Comparison of ENCODE assay signal across 22 cellular contexts in genomic region chr9:38298503-38298902, GRCh38.
"Had no signal": no experiment of that assay in that cellular context is flagged by ENCODE, and none has a peak within 500 bp of the region (broad histone marks: within the 10 kb centered on the region; RNA-seq: fewer than 3 reads in every experiment).

No MANE protein-coding gene starts in this region.

- H3K4me3 ChIP-seq: dorsolateral prefrontal cortex, lung, prostate gland, sigmoid colon, testis, upper lobe of left lung had no signal

- H3K27me3 Mint-ChIP-seq: activated CD4-positive, alpha-beta T cell treated with anti-CD3 and anti-CD28 coated beads, Interleukin-2, amount 10 ng/mL, durations not matched to agents 7 days and 5 days; activated T-cell treated with anti-CD3 and anti-CD28 coated beads, Interleukin-2, amount 50 U/mL, for 24 hours had no signal

- H3K27ac ChIP-seq: brain microvascular endothelial cell, prostate gland, sigmoid colon, testis, upper lobe of left lung had no signal

- H3K4me1 Mint-ChIP-seq: activated CD4-positive, alpha-beta T cell treated with anti-CD3 and anti-CD28 coated beads, Interleukin-2, amount 10 ng/mL, durations not matched to agents 7 days and 5 days; activated naive CD8-positive, alpha-beta T cell treated with anti-CD3 and anti-CD28 coated beads, Interleukin-2, amount 10 ng/mL, durations not matched to agents 7 days and 5 days; immature natural killer cell; stimulated activated effector memory CD8-positive, alpha-beta T cell treated with anti-CD3 and anti-CD28 coated beads, Interleukin-12 subunit alpha, Interleukin-12 subunit beta, amount 100 ng/mL, for 72 hours had no signal

- H3K27ac Mint-ChIP-seq: activated CD4-positive, alpha-beta T cell treated with anti-CD3 and anti-CD28 coated beads, Interleukin-2, amount 10 ng/mL, durations not matched to agents 7 days and 5 days; activated CD8-positive, alpha-beta T cell treated with anti-CD3 and anti-CD28 coated beads, Interleukin-2, amount 10 ng/mL, durations not matched to agents 7 days and 5 days; activated naive CD8-positive, alpha-beta T cell treated with anti-CD3 and anti-CD28 coated beads, Interleukin-2, amount 10 ng/mL, durations not matched to agents 7 days and 5 days; activated T-cell treated with anti-CD3 and anti-CD28 coated beads, Interleukin-2, amount 50 U/mL, for 24 hours; activated T-helper 2 cell treated with anti-CD3 and anti-CD28 coated beads, Interferon-gamma antibody, Interleukin-2, Interleukin-4, amounts not matched to agents 10 μg/mL and 5 μg/mL and 100 μg/mL, durations not matched to agents 14 hours and 24 hours and 36 hours; immature natural killer cell; stimulated activated effector memory CD8-positive, alpha-beta T cell treated with anti-CD3 and anti-CD28 coated beads, Interleukin-12 subunit alpha, Interleukin-12 subunit beta, amount 100 ng/mL, for 72 hours had no signal

- DNase-seq: activated CD4-positive, alpha-beta T cell treated with anti-CD3 and anti-CD28 coated beads, Interleukin-2, amount 10 ng/mL, durations not matched to agents 7 days and 5 days; activated CD8-positive, alpha-beta T cell treated with anti-CD3 and anti-CD28 coated beads, Interleukin-2, amount 10 ng/mL, durations not matched to agents 7 days and 5 days; activated naive CD4-positive, alpha-beta T cell treated with Interleukin-2 at 50 U/mL for 16 hours; activated naive CD8-positive, alpha-beta T cell treated with anti-CD3 and anti-CD28 coated beads, Interleukin-2, amount 10 ng/mL, durations not matched to agents 7 days and 5 days; activated T-cell treated with anti-CD3 and anti-CD28 coated beads, Interleukin-2, amount 50 U/mL, for 24 hours; brain microvascular endothelial cell; central memory CD4-positive, alpha-beta T cell; erythroblast; immature natural killer cell; left colon; occipital lobe; sigmoid colon; stimulated activated CD4-positive, alpha-beta T cell treated with anti-CD3 and anti-CD28 coated beads, Interleukin-4, amount 100 ng/mL, for 24 hours; T1000; testis; upper lobe of left lung had no signal

- H3K9me3 Mint-ChIP-seq: activated CD4-positive, alpha-beta T cell treated with anti-CD3 and anti-CD28 coated beads, Interleukin-2, amount 10 ng/mL, durations not matched to agents 7 days and 5 days; activated naive CD8-positive, alpha-beta T cell treated with anti-CD3 and anti-CD28 coated beads, Interleukin-2, amount 10 ng/mL, durations not matched to agents 7 days and 5 days; activated T-cell treated with anti-CD3 and anti-CD28 coated beads, Interleukin-2, amount 50 U/mL, for 24 hours; activated T-helper 2 cell treated with anti-CD3 and anti-CD28 coated beads, Interferon-gamma antibody, Interleukin-2, Interleukin-4, amounts not matched to agents 10 μg/mL and 5 μg/mL and 100 μg/mL, durations not matched to agents 14 hours and 24 hours and 36 hours; immature natural killer cell; stimulated activated effector memory CD8-positive, alpha-beta T cell treated with anti-CD3 and anti-CD28 coated beads, Interleukin-12 subunit alpha, Interleukin-12 subunit beta, amount 100 ng/mL, for 72 hours had no signal

- H3K27me3 ChIP-seq: dorsolateral prefrontal cortex, sigmoid colon, testis, upper lobe of left lung had no signal

- H3K36me3 Mint-ChIP-seq: activated naive CD8-positive, alpha-beta T cell treated with anti-CD3 and anti-CD28 coated beads, Interleukin-2, amount 10 ng/mL, durations not matched to agents 7 days and 5 days; immature natural killer cell; stimulated activated effector memory CD8-positive, alpha-beta T cell treated with anti-CD3 and anti-CD28 coated beads, Interleukin-12 subunit alpha, Interleukin-12 subunit beta, amount 100 ng/mL, for 72 hours had no signal

- ATAC-seq: activated CD4-positive, CD25-positive, alpha-beta regulatory T cell treated with anti-CD3 and anti-CD28 coated beads, Interleukin-2, amount 50 U/mL, for 24 hours; activated CD8-positive, alpha-beta T cell treated with anti-CD3 and anti-CD28 coated beads, Interleukin-2, amount 10 ng/mL, durations not matched to agents 7 days and 5 days; left colon; stimulated activated effector memory CD8-positive, alpha-beta T cell treated with anti-CD3 and anti-CD28 coated beads, Interleukin-12 subunit alpha, Interleukin-12 subunit beta, amount 100 ng/mL, for 72 hours had no signal

- H3K4me1 ChIP-seq: prostate gland, upper lobe of left lung had no signal

- H3K9me3 ChIP-seq: prostate gland, sigmoid colon, testis, upper lobe of left lung had no signal

- H3K36me3 ChIP-seq: brain microvascular endothelial cell, prostate gland, sigmoid colon, upper lobe of left lung had no signal

- H3K4me3 Mint-ChIP-seq: activated CD4-positive, alpha-beta T cell treated with anti-CD3 and anti-CD28 coated beads, Interleukin-2, amount 10 ng/mL, durations not matched to agents 7 days and 5 days; activated CD8-positive, alpha-beta T cell treated with anti-CD3 and anti-CD28 coated beads, Interleukin-2, amount 10 ng/mL, durations not matched to agents 7 days and 5 days; activated naive CD8-positive, alpha-beta T cell treated with anti-CD3 and anti-CD28 coated beads, Interleukin-2, amount 10 ng/mL, durations not matched to agents 7 days and 5 days; activated T-cell treated with anti-CD3 and anti-CD28 coated beads, Interleukin-2, amount 50 U/mL, for 24 hours; immature natural killer cell; stimulated activated effector memory CD8-positive, alpha-beta T cell treated with anti-CD3 and anti-CD28 coated beads, Interleukin-12 subunit alpha, Interleukin-12 subunit beta, amount 100 ng/mL, for 72 hours had no signal
